9 cellular contexts compared by ENCODE assay signal in the genomic region with DNA sequence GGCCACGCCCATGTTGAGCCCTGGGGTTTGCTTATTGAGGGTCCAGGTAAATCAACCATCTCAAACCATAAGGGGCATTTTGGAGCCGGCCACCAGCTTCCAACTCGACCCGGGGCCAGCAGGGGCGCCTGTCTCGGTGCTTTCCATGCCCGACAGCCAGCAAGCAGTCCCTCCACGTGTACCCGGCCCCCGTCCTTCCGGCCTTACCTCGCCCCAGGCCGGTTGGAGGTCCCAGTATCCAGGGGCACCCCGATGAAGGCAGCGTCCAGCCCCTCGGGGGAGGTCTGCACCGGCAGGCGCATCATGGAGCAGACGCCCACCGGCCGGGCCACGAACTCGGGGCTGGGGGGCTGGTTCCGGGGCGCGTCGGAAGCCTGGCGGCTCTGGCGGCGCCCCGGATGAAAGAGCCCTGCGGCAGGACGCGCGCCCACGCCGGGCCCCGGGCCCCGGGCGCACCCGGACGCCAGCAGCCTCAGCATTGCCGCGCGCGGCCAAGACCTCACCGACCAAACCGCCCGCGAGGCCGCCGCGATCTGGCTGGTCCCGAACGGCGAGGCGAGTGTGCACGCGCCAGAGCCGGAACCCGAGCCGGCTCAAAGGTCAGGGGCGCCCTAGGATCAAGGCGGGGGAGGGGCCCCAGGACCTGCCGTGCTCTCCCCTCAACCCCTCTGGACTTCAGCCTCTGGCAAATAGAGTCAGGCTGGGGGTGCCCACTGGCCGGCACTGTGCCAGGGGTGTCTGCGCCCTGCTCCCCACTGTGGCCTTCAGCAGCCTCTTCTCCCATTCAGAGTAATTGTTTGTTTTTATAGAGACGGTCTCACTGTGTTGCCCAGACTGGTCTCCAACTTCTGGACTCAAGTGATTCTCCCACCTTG. TPM values are rescaled to one million over a fixed set of nuclear protein-coding genes. Genes with fewer than 3 reads are reported as not detected.
A peak's percentile ranks its signal among the peaks of the same experiment; 100 is the strongest.
DNase-seq lines count a peak whose midpoint lies in the region; ATAC-seq and TF ChIP-seq lines count a peak whose summit lies in the region.
"Had no signal": no experiment of that assay in that cellular context is flagged by ENCODE, and none has a peak within 500 bp of the region (broad histone marks: within the 10 kb centered on the region; RNA-seq: fewer than 3 reads in every experiment).

A gene with protein sequence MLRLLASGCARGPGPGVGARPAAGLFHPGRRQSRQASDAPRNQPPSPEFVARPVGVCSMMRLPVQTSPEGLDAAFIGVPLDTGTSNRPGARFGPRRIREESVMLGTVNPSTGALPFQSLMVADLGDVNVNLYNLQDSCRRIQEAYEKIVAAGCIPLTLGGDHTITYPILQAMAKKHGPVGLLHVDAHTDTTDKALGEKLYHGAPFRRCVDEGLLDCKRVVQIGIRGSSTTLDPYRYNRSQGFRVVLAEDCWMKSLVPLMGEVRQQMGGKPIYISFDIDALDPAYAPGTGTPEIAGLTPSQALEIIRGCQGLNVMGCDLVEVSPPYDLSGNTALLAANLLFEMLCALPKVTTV (minus strand): TSS at position 563 of the 875 bp plus-strand sequence. CDS start 84 bp downstream, at position 479.

- H3K4me3 ChIP-seq in gastroesophageal sphincter (peak within 1 kb of the TSS; percentile 36 to 54), prostate gland (peak within 1 kb of the TSS; percentile 30 to 45)
- H3K4me3 ChIP-seq: SK-N-MC had no signal

- TF ChIP-seq POLR2A in gastroesophageal sphincter (IDR thresholded peaks at IDR 0.05) (no peak), prostate gland (IDR thresholded peaks at IDR 0.05) (no peak)

- no peaks in the 10 kb centered on the region for H3K9me3 ChIP-seq in gastroesophageal sphincter
- H3K9me3 ChIP-seq in prostate gland: no peaks in the 10 kb centered on the region

- H3K27me3 ChIP-seq in gastroesophageal sphincter (peaks cover 29% of the 10 kb centered on the region), prostate gland (replicated peaks; ENCODE audit: insufficient read depth) (no peaks in the 10 kb centered on the region)

- ATAC-seq in GM21447 (IDR thresholded peaks at IDR 0.05; ENCODE audit: unreplicated experiment) (peak; percentile 46), gastroesophageal sphincter (no peak), HG02970 (IDR thresholded peaks at IDR 0.05; ENCODE audit: low FRiP score, unreplicated experiment) (no peak)

- H3K4me3 Mint-ChIP-seq in activated T-helper 1 cell treated with anti-CD3 and anti-CD28 coated beads, Interleukin-12 subunit alpha, Interleukin-12 subunit beta, Interleukin-2, Interleukin-4 antibody, amounts not matched to agents 30 ng/mL and 10 ng/mL and 1 ng/mL, durations not matched to agents 14 hours and 24 hours and 36 hours: peak within 1 kb of the TSS; percentile 89

- H3K4me1 ChIP-seq in gastroesophageal sphincter (peaks cover 0 to 12% (median 7%) of the 10 kb centered on the region in 3 donors), prostate gland (replicated peaks) (no peaks in the 10 kb centered on the region)

- peak within 1 kb of the TSS in 1 of 4 donors; percentile 16 for H3K27ac ChIP-seq in gastroesophageal sphincter
- H3K27ac ChIP-seq in prostate gland: no peak within 1 kb of the TSS
- H3K27ac ChIP-seq: SK-N-MC had no signal

- no peaks in the 10 kb centered on the region for H3K36me3 ChIP-seq in gastroesophageal sphincter
- H3K36me3 ChIP-seq in prostate gland: no peaks in the 10 kb centered on the region

- 20% methylated on average over 1 of the region's 68 CpGs; no CpG with 5 or more reads in 1 of the 2 donors for WGBS in gastroesophageal sphincter (ENCODE audit: low coverage in 1 of 2), 2 donors
- 2% methylated on average over 53 of the region's 68 CpGs for WGBS in prostate gland

- H3K27ac Mint-ChIP-seq in activated T-helper 1 cell treated with anti-CD3 and anti-CD28 coated beads, Interleukin-12 subunit alpha, Interleukin-12 subunit beta, Interleukin-2, Interleukin-4 antibody, amounts not matched to agents 30 ng/mL and 10 ng/mL and 1 ng/mL, durations not matched to agents 14 hours and 24 hours and 36 hours: peak within 1 kb of the TSS; percentile 89

- H3K9me3 Mint-ChIP-seq in activated T-helper 1 cell treated with anti-CD3 and anti-CD28 coated beads, Interleukin-12 subunit alpha, Interleukin-12 subunit beta, Interleukin-2, Interleukin-4 antibody, amounts not matched to agents 30 ng/mL and 10 ng/mL and 1 ng/mL, durations not matched to agents 14 hours and 24 hours and 36 hours: no peaks in the 10 kb centered on the region

- no peak for TF ChIP-seq EP300 in gastroesophageal sphincter (IDR thresholded peaks at IDR 0.05)

- H3K36me3 Mint-ChIP-seq in activated T-helper 1 cell treated with anti-CD3 and anti-CD28 coated beads, Interleukin-12 subunit alpha, Interleukin-12 subunit beta, Interleukin-2, Interleukin-4 antibody, amounts not matched to agents 30 ng/mL and 10 ng/mL and 1 ng/mL, durations not matched to agents 14 hours and 24 hours and 36 hours (ENCODE audit: low read depth): peaks cover 27% of the 10 kb centered on the region

- intact Hi-C loops in activated T-helper 1 cell treated with anti-CD3 and anti-CD28 coated beads, Interleukin-12 subunit alpha, Interleukin-12 subunit beta, Interleukin-2, Interleukin-4 antibody, amounts not matched to agents 30 ng/mL and 10 ng/mL and 1 ng/mL, durations not matched to agents 14 hours and 24 hours and 36 hours (cut with micrococcal nuclease): loop anchor here (1.0 to 2.0 kb wide), 3 partner anchors 18 to 58 kb away; a partner anchor contains a TSS
- intact Hi-C loops in prostate gland (cut with DNase I): no loop called here

- H3K4me1 Mint-ChIP-seq in activated T-helper 1 cell treated with anti-CD3 and anti-CD28 coated beads, Interleukin-12 subunit alpha, Interleukin-12 subunit beta, Interleukin-2, Interleukin-4 antibody, amounts not matched to agents 30 ng/mL and 10 ng/mL and 1 ng/mL, durations not matched to agents 14 hours and 24 hours and 36 hours (ENCODE audit: low read depth): peaks cover 26% of the 10 kb centered on the region

- DNase-seq in CMK (ENCODE audit: low read depth): peak; percentile 49
- DNase-seq in NOMO-1 (lab: John Stamatoyannopoulos, UW; ENCODE audit: unreplicated experiment in 2 of 2): peak; percentile 52 to 68
- peak; percentile 43 for DNase-seq in activated T-helper 1 cell treated with anti-CD3 and anti-CD28 coated beads, Interleukin-12 subunit alpha, Interleukin-12 subunit beta, Interleukin-2, Interleukin-4 antibody, amounts not matched to agents 30 ng/mL and 10 ng/mL and 1 ng/mL, durations not matched to agents 14 hours and 24 hours and 36 hours (ENCODE audit: low spot score)
- no peak for DNase-seq in prostate gland (ENCODE audit: low spot score)
- no peak for DNase-seq in SHP77 (lab: John Stamatoyannopoulos, UW)

- TF ChIP-seq CTCF in gastroesophageal sphincter (IDR thresholded peaks at IDR 0.05): peak in 1 of 4 experiments; percentile 18
- TF ChIP-seq CTCF in prostate gland (IDR thresholded peaks at IDR 0.05): no peak

- H3K27me3 Mint-ChIP-seq in activated T-helper 1 cell treated with anti-CD3 and anti-CD28 coated beads, Interleukin-12 subunit alpha, Interleukin-12 subunit beta, Interleukin-2, Interleukin-4 antibody, amounts not matched to agents 30 ng/mL and 10 ng/mL and 1 ng/mL, durations not matched to agents 14 hours and 24 hours and 36 hours (ENCODE audit: insufficient read depth): no peaks in the 10 kb centered on the region

RNA-seq across cellular contexts. Expression of the gene that starts here (rescaled TPM):
- total RNA-seq in activated T-helper 1 cell treated with anti-CD3 and anti-CD28 coated beads, Interleukin-12 subunit alpha, Interleukin-12 subunit beta, Interleukin-2, Interleukin-4 antibody, amounts not matched to agents 30 ng/mL and 10 ng/mL and 1 ng/mL, durations not matched to agents 14 hours and 24 hours and 36 hours: 34.4 and 34.5 TPM in 2 replicates
- total RNA-seq in gastroesophageal sphincter (not detected), prostate gland (1 to 10 TPM in 1 of 2 donors, under 1 TPM in 1; 0.96 to 1.9 TPM)

Comparison
In these comparisons a context has a peak if more than half of its experiments do, and no peak if none do; other contexts are left out.
1. RNA of the gene that starts here (total RNA-seq): 34.4 to 34.5 TPM in activated T-helper 1 cell treated with anti-CD3 and anti-CD28 coated beads, Interleukin-12 subunit alpha, Interleukin-12 subunit beta, Interleukin-2, Interleukin-4 antibody, amounts not matched to agents 30 ng/mL and 10 ng/mL and 1 ng/mL, durations not matched to agents 14 hours and 24 hours and 36 hours; 0.96 to 1.9 TPM in prostate gland and not detected in gastroesophageal sphincter; every median in the first group is over 10 times any median in the second.
2. DNase-seq: peak in CMK (single experiment), NOMO-1 (2 of 2) and activated T-helper 1 cell treated with anti-CD3 and anti-CD28 coated beads, Interleukin-12 subunit alpha, Interleukin-12 subunit beta, Interleukin-2, Interleukin-4 antibody, amounts not matched to agents 30 ng/mL and 10 ng/mL and 1 ng/mL, durations not matched to agents 14 hours and 24 hours and 36 hours (single experiment); none in prostate gland (single experiment) and SHP77 (0 of 2).